In genomic region chr9:112537561-112537960, GRCh38 we compare ENCODE assay signal across 11 cellular contexts.
"Had no signal": no experiment of that assay in that cellular context is flagged by ENCODE, and none has a peak within 500 bp of the region (broad histone marks: within the 10 kb centered on the region; RNA-seq: fewer than 3 reads in every experiment).

No MANE protein-coding gene starts in this region.

- DNase-seq: GM23248, GOT3, H7, H9, HCEC 1CT, HFFc6 had no signal

- H3K36me3 ChIP-seq: HAP-1 had no signal

- H3K4me1 ChIP-seq: HAP-1 had no signal

- H3K27ac ChIP-seq: GM23248 had no signal

- H3K9me3 ChIP-seq: HAP-1 had no signal

- H3K9me3 Mint-ChIP-seq: GM23338, H9, HFFc6 had no signal

- H2AFZ ChIP-seq: GM23248, GM23338 had no signal

- H3K4me3 Mint-ChIP-seq: GM23338, H9, HFFc6 had no signal

- H3K4me2 ChIP-seq: GM23338 had no signal

- H3K27ac Mint-ChIP-seq: GM23338, HFFc6 had no signal

- H3K9ac ChIP-seq: GM23248 had no signal

- H3K4me3 ChIP-seq: GM23248, GM23338, HAP-1 had no signal

- FAIRE-seq: H1, H54 had no signal

- ATAC-seq: GM23338, HCT116 had no signal
